ENCODE assay signal across 10 cellular contexts in genomic region chr16:57471852-57472664, GRCh38. TPM values are rescaled to one million over a fixed set of nuclear protein-coding genes. Genes with fewer than 3 reads are reported as not detected.
DNase-seq lines count a peak whose midpoint lies in the region; ATAC-seq and TF ChIP-seq lines count a peak whose summit lies in the region.
"Had no signal": no experiment of that assay in that cellular context is flagged by ENCODE, and none has a peak within 500 bp of the region (broad histone marks: within the 10 kb centered on the region; RNA-seq: fewer than 3 reads in every experiment).

No MANE protein-coding gene starts in this region.

- no peaks in the 10 kb centered on the region for H3K27me3 ChIP-seq in BE2C
- no peaks in the 10 kb centered on the region for H3K27me3 ChIP-seq in HUES48 (ENCODE audit: control insufficient read depth, insufficient read depth, low read length)

- H3K4me1 ChIP-seq in BE2C (peaks cover 61% of the 10 kb centered on the region), HUES48 (ENCODE audit: control insufficient read depth, insufficient read depth, low read length) (peaks cover 43% of the 10 kb centered on the region)

- ATAC-seq in HG03571 (IDR thresholded peaks at IDR 0.05; ENCODE audit: unreplicated experiment) (no peak), HG03457 (IDR thresholded peaks at IDR 0.05; ENCODE audit: unreplicated experiment) (no peak)

- H3K9ac ChIP-seq in HUES48 (ENCODE audit: low read depth, low read length) = peak overlapping the region; percentile 42; the same call in 1 of the 2 replicates

- no peak overlapping the region for H3K4me3 ChIP-seq in BE2C (ENCODE audit: low read depth, low read length)
- peak overlapping the region; percentile 20 for H3K4me3 ChIP-seq in HUES48 (ENCODE audit: low read depth, low read length)

- H3K27ac ChIP-seq in HUES48 (ENCODE audit: low read depth, low read length) (peak overlapping the region; percentile 88), cingulate gyrus (ENCODE audit: low read depth, low read length) (peak overlapping the region; percentile 10)

- H3K36me3 ChIP-seq in BE2C (peaks cover 96% of the 10 kb centered on the region), HUES48 (ENCODE audit: control insufficient read depth, insufficient read depth, low read length) (peaks cover 67% of the 10 kb centered on the region)

- TF ChIP-seq CTCF in BE2C (IDR thresholded peaks at IDR 0.05; ENCODE audit: low read depth, low read length) = no peak

- DNase-seq in BE2C (peak; percentile 36), mucosa of gallbladder (ENCODE audit: low spot score) (peak; percentile 72), kidney glomerular epithelial cell (lab: John Stamatoyannopoulos, UW) (no peak)
- no peak for DNase-seq in activated CD4-positive, alpha-beta T cell treated with anti-CD3 and anti-CD28 coated beads for 1 hour
- DNase-seq: naive B cell, NCI-H2081 treated with DMSO at 0.1 percent for 48 hours had no signal

- H3K9me3 ChIP-seq in BE2C (no peaks in the 10 kb centered on the region), HUES48 (ENCODE audit: control insufficient read depth, insufficient read depth, low read length) (no peaks in the 10 kb centered on the region)

RNA-seq across cellular contexts. Expression of gene POLR2C, which starts 9.6 kb away (rescaled TPM):
- polyA plus RNA-seq in BE2C (2012; ENCODE audit: insufficient read depth, insufficient read length, low read depth) = 481 TPM
- total RNA-seq in mucosa of gallbladder = 65.7 TPM

RNA-seq across cellular contexts. Expression of gene DOK4, which starts 14.2 kb away (rescaled TPM):
- 342 TPM for polyA plus RNA-seq in BE2C (2012; ENCODE audit: insufficient read depth, insufficient read length, low read depth)
- 123 TPM for total RNA-seq in mucosa of gallbladder

RNA-seq across cellular contexts. Expression of gene COQ9, which starts 24.8 kb away (rescaled TPM):
- polyA plus RNA-seq in BE2C (2012; ENCODE audit: insufficient read depth, insufficient read length, low read depth) = 183 TPM
- total RNA-seq in mucosa of gallbladder = 79.8 TPM

RNA-seq across cellular contexts. Expression of gene CIAPIN1, which starts 24.9 kb away (rescaled TPM):
- polyA plus RNA-seq in BE2C (2012; ENCODE audit: insufficient read depth, insufficient read length, low read depth) = 168 TPM
- 45.4 TPM for total RNA-seq in mucosa of gallbladder

Comparison
In these comparisons a context has a peak if more than half of its experiments do, and no peak if none do; other contexts are left out.
1. DNase-seq: peak in BE2C (single experiment) and mucosa of gallbladder (single experiment); none in kidney glomerular epithelial cell (single experiment) and activated CD4-positive, alpha-beta T cell treated with anti-CD3 and anti-CD28 coated beads for 1 hour (single experiment).